1 cellular context compared by ENCODE assay signal in the genomic region with DNA sequence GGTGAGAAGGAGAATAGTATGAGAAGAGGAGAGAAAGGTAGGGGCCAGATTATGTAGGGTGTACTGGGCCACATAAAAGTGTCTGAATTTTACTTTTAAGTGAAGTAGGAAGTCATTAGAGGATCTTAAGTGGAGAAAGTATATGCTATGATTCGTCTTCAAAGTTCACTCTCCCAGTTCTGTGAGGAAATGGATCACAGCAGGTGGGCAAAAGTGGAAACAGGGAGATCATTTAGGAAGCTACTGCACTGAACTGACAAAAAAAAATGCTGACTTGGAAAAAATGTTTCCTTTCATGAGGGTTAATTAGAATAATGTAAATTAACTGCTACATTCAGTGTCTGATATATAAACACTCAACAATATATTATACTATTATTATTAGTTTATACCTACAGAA.
TF ChIP-seq lines count a peak whose summit lies in the region.

No MANE protein-coding gene starts in this region.

TF ChIP-seq in K562, 482 proteins besides CTCF, POLR2A, EP300 and RAD21:
- TF ChIP-seq C11orf30 (IDR thresholded peaks at IDR 0.05; ENCODE audit: low read depth) = peak; percentile 93
- no peak for TF ChIP-seq ZNF280B (CRISPR knock-in tag; IDR thresholded peaks at IDR 0.05)
- no peak for TF ChIP-seq MLX (CRISPR knock-in tag; conservative IDR thresholded peaks at IDR 0.05)
- TF ChIP-seq, protein P1, sequence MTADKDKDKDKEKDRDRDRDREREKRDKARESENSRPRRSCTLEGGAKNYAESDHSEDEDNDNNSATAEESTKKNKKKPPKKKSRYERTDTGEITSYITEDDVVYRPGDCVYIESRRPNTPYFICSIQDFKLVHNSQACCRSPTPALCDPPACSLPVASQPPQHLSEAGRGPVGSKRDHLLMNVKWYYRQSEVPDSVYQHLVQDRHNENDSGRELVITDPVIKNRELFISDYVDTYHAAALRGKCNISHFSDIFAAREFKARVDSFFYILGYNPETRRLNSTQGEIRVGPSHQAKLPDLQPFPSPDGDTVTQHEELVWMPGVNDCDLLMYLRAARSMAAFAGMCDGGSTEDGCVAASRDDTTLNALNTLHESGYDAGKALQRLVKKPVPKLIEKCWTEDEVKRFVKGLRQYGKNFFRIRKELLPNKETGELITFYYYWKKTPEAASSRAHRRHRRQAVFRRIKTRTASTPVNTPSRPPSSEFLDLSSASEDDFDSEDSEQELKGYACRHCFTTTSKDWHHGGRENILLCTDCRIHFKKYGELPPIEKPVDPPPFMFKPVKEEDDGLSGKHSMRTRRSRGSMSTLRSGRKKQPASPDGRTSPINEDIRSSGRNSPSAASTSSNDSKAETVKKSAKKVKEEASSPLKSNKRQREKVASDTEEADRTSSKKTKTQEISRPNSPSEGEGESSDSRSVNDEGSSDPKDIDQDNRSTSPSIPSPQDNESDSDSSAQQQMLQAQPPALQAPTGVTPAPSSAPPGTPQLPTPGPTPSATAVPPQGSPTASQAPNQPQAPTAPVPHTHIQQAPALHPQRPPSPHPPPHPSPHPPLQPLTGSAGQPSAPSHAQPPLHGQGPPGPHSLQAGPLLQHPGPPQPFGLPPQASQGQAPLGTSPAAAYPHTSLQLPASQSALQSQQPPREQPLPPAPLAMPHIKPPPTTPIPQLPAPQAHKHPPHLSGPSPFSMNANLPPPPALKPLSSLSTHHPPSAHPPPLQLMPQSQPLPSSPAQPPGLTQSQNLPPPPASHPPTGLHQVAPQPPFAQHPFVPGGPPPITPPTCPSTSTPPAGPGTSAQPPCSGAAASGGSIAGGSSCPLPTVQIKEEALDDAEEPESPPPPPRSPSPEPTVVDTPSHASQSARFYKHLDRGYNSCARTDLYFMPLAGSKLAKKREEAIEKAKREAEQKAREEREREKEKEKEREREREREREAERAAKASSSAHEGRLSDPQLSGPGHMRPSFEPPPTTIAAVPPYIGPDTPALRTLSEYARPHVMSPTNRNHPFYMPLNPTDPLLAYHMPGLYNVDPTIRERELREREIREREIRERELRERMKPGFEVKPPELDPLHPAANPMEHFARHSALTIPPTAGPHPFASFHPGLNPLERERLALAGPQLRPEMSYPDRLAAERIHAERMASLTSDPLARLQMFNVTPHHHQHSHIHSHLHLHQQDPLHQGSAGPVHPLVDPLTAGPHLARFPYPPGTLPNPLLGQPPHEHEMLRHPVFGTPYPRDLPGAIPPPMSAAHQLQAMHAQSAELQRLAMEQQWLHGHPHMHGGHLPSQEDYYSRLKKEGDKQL (CRISPR knock-in tag; IDR thresholded peaks at IDR 0.05; ENCODE audit: borderline replicate concordance) = no peak
- no peak for TF ChIP-seq E2F8 (IDR thresholded peaks at IDR 0.05; ENCODE audit: low read depth, partially characterized antibody)
- TF ChIP-seq ESRRB (CRISPR knock-in tag; IDR thresholded peaks at IDR 0.05; ENCODE audit: borderline replicate concordance) = no peak
- TF ChIP-seq XRCC5 (IDR thresholded peaks at IDR 0.05; ENCODE audit: low read depth, low read length) = no peak
- TF ChIP-seq U2AF1 (optimal IDR thresholded peaks at IDR 0.05; ENCODE audit: low read depth, low read length) = no peak
- no peak for TF ChIP-seq PHF21A (IDR thresholded peaks at IDR 0.05; ENCODE audit: borderline replicate concordance, low read depth)
- TF ChIP-seq FOXM1 (IDR thresholded peaks at IDR 0.05; ENCODE audit: low read depth) = no peak
- TF ChIP-seq FOXM1 (CRISPR knock-in tag; IDR thresholded peaks at IDR 0.05; ENCODE audit: low read depth) = no peak
- TF ChIP-seq MAFK (IDR thresholded peaks at IDR 0.05; ENCODE audit: low read length) = peak; percentile 85
- peak; percentile 87 for TF ChIP-seq MAFG (tag; conservative IDR thresholded peaks at IDR 0.05)
- TF ChIP-seq RBM17 (IDR thresholded peaks at IDR 0.05; ENCODE audit: borderline replicate concordance, low read depth, low read length) = no peak
- peak; percentile 85 for TF ChIP-seq MAFF (IDR thresholded peaks at IDR 0.05; ENCODE audit: low read length)
- TF ChIP-seq, protein P2, sequence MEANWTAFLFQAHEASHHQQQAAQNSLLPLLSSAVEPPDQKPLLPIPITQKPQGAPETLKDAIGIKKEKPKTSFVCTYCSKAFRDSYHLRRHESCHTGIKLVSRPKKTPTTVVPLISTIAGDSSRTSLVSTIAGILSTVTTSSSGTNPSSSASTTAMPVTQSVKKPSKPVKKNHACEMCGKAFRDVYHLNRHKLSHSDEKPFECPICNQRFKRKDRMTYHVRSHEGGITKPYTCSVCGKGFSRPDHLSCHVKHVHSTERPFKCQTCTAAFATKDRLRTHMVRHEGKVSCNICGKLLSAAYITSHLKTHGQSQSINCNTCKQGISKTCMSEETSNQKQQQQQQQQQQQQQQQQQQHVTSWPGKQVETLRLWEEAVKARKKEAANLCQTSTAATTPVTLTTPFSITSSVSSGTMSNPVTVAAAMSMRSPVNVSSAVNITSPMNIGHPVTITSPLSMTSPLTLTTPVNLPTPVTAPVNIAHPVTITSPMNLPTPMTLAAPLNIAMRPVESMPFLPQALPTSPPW (CRISPR knock-in tag; IDR thresholded peaks at IDR 0.05) = no peak
- no peak for TF ChIP-seq NR4A1 (CRISPR knock-in tag; IDR thresholded peaks at IDR 0.05)
- no peak for TF ChIP-seq NR4A1 (tag; IDR thresholded peaks at IDR 0.05)
- TF ChIP-seq ZNF316 (IDR thresholded peaks at IDR 0.05) = peak; percentile 96
- TF ChIP-seq SRSF3 (IDR thresholded peaks at IDR 0.05; ENCODE audit: insufficient read depth, low read length) = no peak
- no peak for TF ChIP-seq NUFIP1 (IDR thresholded peaks at IDR 0.05; ENCODE audit: partially characterized antibody)
